Comparison of ENCODE assay signal across 27 cellular contexts in the genomic region with DNA sequence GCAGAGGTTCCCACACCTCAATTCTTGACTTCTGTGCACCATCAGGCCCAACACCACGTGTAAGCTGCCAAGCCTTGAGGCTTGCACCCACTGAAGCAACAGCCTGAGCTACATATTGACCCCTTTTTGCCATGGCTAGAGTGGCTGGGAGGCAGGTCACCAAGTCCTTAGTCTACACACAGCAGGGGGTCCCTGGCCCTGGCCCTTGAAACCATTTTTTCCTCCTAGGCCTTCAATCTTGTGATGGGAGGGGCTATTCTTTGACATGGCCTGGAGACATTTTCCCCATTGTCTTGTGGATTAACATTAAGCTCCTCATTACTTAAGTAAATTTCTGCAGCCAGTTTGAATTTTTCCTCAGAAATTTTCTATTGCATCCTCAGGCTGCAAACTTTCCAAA.
"Had no signal": no experiment of that assay in that cellular context is flagged by ENCODE, and none has a peak within 500 bp of the region (broad histone marks: within the 10 kb centered on the region; RNA-seq: fewer than 3 reads in every experiment).

No MANE protein-coding gene starts in this region.

- H3K4me3 ChIP-seq: coronary artery, dorsolateral prefrontal cortex, esophagus squamous epithelium, gastrocnemius medialis, heart right ventricle, left lung, lower lobe of right lung had no signal

- H3K27ac ChIP-seq: coronary artery, dorsolateral prefrontal cortex, epithelial cell of prostate, esophagus squamous epithelium, gastrocnemius medialis, heart right ventricle, left lung, lower lobe of right lung had no signal

- H3K36me3 ChIP-seq: esophagus squamous epithelium, gastrocnemius medialis, heart right ventricle, left lung, lower lobe of right lung had no signal

- H3K9me3 ChIP-seq: esophagus squamous epithelium, gastrocnemius medialis, lower lobe of right lung had no signal

- ATAC-seq: esophagus mucosa; gastrocnemius medialis; heart right ventricle; left cardiac atrium; left lung; left ventricle myocardium superior; lower lobe of right lung; naive thymus-derived CD4-positive, alpha-beta T cell had no signal

- H3K27me3 ChIP-seq: dorsolateral prefrontal cortex, esophagus squamous epithelium, gastrocnemius medialis, heart right ventricle, left lung had no signal

- H3K4me1 ChIP-seq: esophagus squamous epithelium, gastrocnemius medialis, heart right ventricle, left lung, lower lobe of right lung had no signal

- FAIRE-seq: colon, endometrium, islet of Langerhans, keratinocyte had no signal

- DNase-seq: dermis blood vessel endothelial cell; dorsolateral prefrontal cortex; effector CD4-positive, alpha-beta T cell; effector memory CD4-positive, alpha-beta T cell; erythroblast; esophagus squamous epithelium; foreskin fibroblast; foreskin melanocyte; gastrocnemius medialis; glutamatergic neuron; head of caudate nucleus; heart right ventricle; hippocampal formation; left cardiac atrium; left lung; left ventricle myocardium superior; lower lobe of right lung; mesenchymal stem cell; midbrain; naive thymus-derived CD4-positive, alpha-beta T cell had no signal
